Comparison of ENCODE assay signal across 32 cellular contexts in the genomic region with DNA sequence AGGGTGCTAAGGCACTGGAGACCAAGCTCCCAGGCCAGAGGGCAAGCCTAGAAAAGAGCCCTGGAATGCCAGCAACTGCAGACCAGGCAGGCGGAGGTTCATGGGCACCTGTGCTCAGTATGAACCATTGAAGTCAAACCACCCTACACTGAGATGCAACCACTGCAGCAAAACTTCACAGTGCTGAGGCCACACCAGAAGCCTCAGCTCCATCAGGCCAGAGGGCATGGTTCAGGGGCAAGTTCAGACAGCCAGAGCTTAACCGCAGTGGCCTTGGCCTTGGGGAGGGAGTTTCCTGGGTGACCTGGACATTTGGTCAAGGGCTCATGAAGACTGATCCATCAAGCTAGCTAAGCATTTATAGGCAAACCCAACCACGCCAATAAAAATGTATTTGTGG. TPM values are rescaled to one million over a fixed set of nuclear protein-coding genes. Genes with fewer than 3 reads are reported as not detected.
DNase-seq lines count a peak whose midpoint lies in the region; ATAC-seq, FAIRE-seq and TF ChIP-seq lines count a peak whose summit lies in the region.
"Had no signal": no experiment of that assay in that cellular context is flagged by ENCODE, and none has a peak within 500 bp of the region (broad histone marks: within the 10 kb centered on the region; RNA-seq: fewer than 3 reads in every experiment).

No MANE protein-coding gene starts in this region.

- no peak; the same call in 1 of the 2 replicates for TF ChIP-seq POLR2A in GM12878 (IDR thresholded peaks at IDR 0.05; ENCODE audit: low read depth, low read length)

- H3K27me3 Mint-ChIP-seq in T-helper 1 cell treated with Interleukin-12 subunit alpha and Interleukin-12 subunit beta and Interleukin-4 antibody, amounts not matched to agents 30 μg/mL and 1 μg/mL, for 36 hours (ENCODE audit: low read depth): no peaks in the 10 kb centered on the region
- H3K27me3 Mint-ChIP-seq: CD8-positive, alpha-beta memory T cell; effector memory CD8-positive, alpha-beta T cell; natural killer cell treated with Interleukin-12 subunit alpha and Interleukin-12 subunit beta and Interleukin-15 and Interleukin-18, amount 100 ng/mL, for 72 hours had no signal

- SMC1A ChIA-PET in GM12878 (lab: Charles Lee; ENCODE audit: uncharacterized antibody, unreplicated experiment): interaction anchor here (1.0 to 1.2 kb wide), 4 partner anchors 12 to 54 kb away, joined by 3 to 4 read pairs (median 3); no protein-coding TSS in a partner anchor

- H3K4me3 ChIP-seq in HL-60 (replicated peaks; ENCODE audit: insufficient read depth, low read length) (no peak overlapping the region), GM12878 (peak overlapping the region; percentile 44)
- H3K4me3 ChIP-seq: breast epithelium, colonic mucosa, MG63, mucosa of descending colon, smooth muscle cell, suprapubic skin, vagina had no signal

- no peak for TF ChIP-seq RAD21 in GM12878 (IDR thresholded peaks at IDR 0.05; ENCODE audit: insufficient read depth, low read depth, low read length)

- peaks cover 25% of the 10 kb centered on the region for H3K4me1 Mint-ChIP-seq in T-helper 1 cell treated with Interleukin-12 subunit alpha and Interleukin-12 subunit beta and Interleukin-4 antibody, amounts not matched to agents 30 μg/mL and 1 μg/mL, for 36 hours (ENCODE audit: low read depth)
- peaks cover 53% of the 10 kb centered on the region for H3K4me1 Mint-ChIP-seq in stimulated activated effector memory CD8-positive, alpha-beta T cell treated with anti-CD3 and anti-CD28 coated beads, Interleukin-12 subunit alpha, Interleukin-12 subunit beta, amount 100 ng/mL, for 72 hours

- 67% methylated on average over 2 of the region's 3 CpGs for whole genome bisulfite sequencing in GM12878 (ENCODE audit: insufficient coverage, insufficient replicate concordance, low lambda C conversion rate, missing lambda C conversion rate)

- H3K79me2 ChIP-seq in GM12878 (ENCODE audit: control insufficient read depth, insufficient read depth, low read length): peaks cover 78% of the 10 kb centered on the region

- RAD21 ChIA-PET in GM12878 (lab: Charles Lee; ENCODE audit: unreplicated experiment): no interaction called here

- H3K27me3 ChIP-seq in HL-60 (ENCODE audit: insufficient read depth, poor library complexity, severe bottlenecking) (no peaks in the 10 kb centered on the region), GM12878 (replicated peaks in 1 of 2; ENCODE audit: control insufficient read depth in 2 of 2, insufficient read depth in 2 of 2, low read length in 1 of 2) (no peaks in the 10 kb centered on the region)
- H3K27me3 ChIP-seq: breast epithelium, colonic mucosa, MG63, suprapubic skin, vagina had no signal

- ATAC-seq in GM12878: peak; percentile 42
- no peak for ATAC-seq in stimulated activated effector memory CD8-positive, alpha-beta T cell treated with anti-CD3 and anti-CD28 coated beads, Interleukin-12 subunit alpha, Interleukin-12 subunit beta, amount 100 ng/mL, for 72 hours
- ATAC-seq: effector memory CD8-positive, alpha-beta T cell; mucosa of descending colon; PC-3; Right ventricle myocardium inferior; SK-N-SH treated with all-trans-retinoic acid at 6 μM for 48 hours had no signal

- H3K27ac ChIP-seq in HL-60 (replicated peaks): peak overlapping the region; percentile 41
- peak overlapping the region; percentile 11 for H3K27ac ChIP-seq in GM12878 (ENCODE audit: control insufficient read depth, insufficient read depth)
- H3K27ac ChIP-seq: 22Rv1, breast epithelium, colonic mucosa, suprapubic skin, vagina had no signal

- H3K4me1 ChIP-seq in GM12878 (ENCODE audit: control insufficient read depth, insufficient read depth, low read length): peaks cover 24% of the 10 kb centered on the region

- no peak for TF ChIP-seq CTCF in HL-60 (IDR thresholded peaks at IDR 0.05; ENCODE audit: insufficient read depth, low read length)
- no peak for TF ChIP-seq CTCF in GM12878 (IDR thresholded peaks at IDR 0.05 in 2 of 3, conservative IDR thresholded peaks at IDR 0.05 in 1 of 3; ENCODE audit: control insufficient read depth in 2 of 3, extremely low read depth in 1 of 3, insufficient read depth in 1 of 3, low read depth in 3 of 3, low read length in 3 of 3)

- no peak overlapping the region for H2AFZ ChIP-seq in GM12878 (ENCODE audit: control insufficient read depth, low read depth, low read length)

- TF ChIP-seq EP300 in GM12878 (IDR thresholded peaks at IDR 0.05; ENCODE audit: borderline replicate concordance in 1 of 2, control insufficient read depth in 1 of 2, low read depth in 2 of 2, low read length in 2 of 2): no peak

- no peaks in the 10 kb centered on the region for H3K9me3 Mint-ChIP-seq in T-helper 1 cell treated with Interleukin-12 subunit alpha and Interleukin-12 subunit beta and Interleukin-4 antibody, amounts not matched to agents 30 μg/mL and 1 μg/mL, for 36 hours
- no peaks in the 10 kb centered on the region for H3K9me3 Mint-ChIP-seq in stimulated activated effector memory CD8-positive, alpha-beta T cell treated with anti-CD3 and anti-CD28 coated beads, Interleukin-12 subunit alpha, Interleukin-12 subunit beta, amount 100 ng/mL, for 72 hours
- H3K9me3 Mint-ChIP-seq: CD8-positive, alpha-beta memory T cell; effector memory CD8-positive, alpha-beta T cell; natural killer cell treated with Interleukin-12 subunit alpha and Interleukin-12 subunit beta and Interleukin-15 and Interleukin-18, amount 100 ng/mL, for 72 hours; T-helper 2 cell treated with Interferon-gamma antibody and Interleukin-4, amounts not matched to agents 5 μg/mL and 100 μg/mL, for 36 hours had no signal

- no peak overlapping the region for H3K4me3 Mint-ChIP-seq in T-helper 1 cell treated with Interleukin-12 subunit alpha and Interleukin-12 subunit beta and Interleukin-4 antibody, amounts not matched to agents 30 μg/mL and 1 μg/mL, for 36 hours
- H3K4me3 Mint-ChIP-seq in stimulated activated effector memory CD8-positive, alpha-beta T cell treated with anti-CD3 and anti-CD28 coated beads, Interleukin-12 subunit alpha, Interleukin-12 subunit beta, amount 100 ng/mL, for 72 hours: no peak overlapping the region
- H3K4me3 Mint-ChIP-seq: effector memory CD8-positive, alpha-beta T cell; T-helper 2 cell treated with Interferon-gamma antibody and Interleukin-4, amounts not matched to agents 5 μg/mL and 100 μg/mL, for 36 hours had no signal

- in situ Hi-C loops in GM12878 (cut with MboI): no loop called here

- no peaks in the 10 kb centered on the region for H3K9me3 ChIP-seq in GM12878 (replicated peaks; ENCODE audit: control insufficient read depth, insufficient read depth, low read length)
- H3K9me3 ChIP-seq: breast epithelium, colonic mucosa, MG63, mucosa of descending colon, suprapubic skin, vagina had no signal

- no peak overlapping the region; the same call in 1 of the 2 replicates for H3K9ac ChIP-seq in GM12878 (ENCODE audit: control insufficient read depth, insufficient read depth, low read length)

- DNase-seq in T-helper 1 cell (no peak), HL-60 (ENCODE audit: low read depth in 1 of 2, low spot score in 1 of 2) (no peak), GM12878 (ENCODE audit: low read depth, low spot score) (no peak), AG08395 (ENCODE audit: low spot score) (no peak), NCI-H146 treated with DMSO at 0.1 percent for 48 hours (lab: John Stamatoyannopoulos, UW; ENCODE audit: unreplicated experiment) (no peak), NCI-H524 (lab: John Stamatoyannopoulos, UW) (no peak)
- DNase-seq in stimulated activated effector memory CD8-positive, alpha-beta T cell treated with anti-CD3 and anti-CD28 coated beads, Interleukin-12 subunit alpha, Interleukin-12 subunit beta, amount 100 ng/mL, for 72 hours (ENCODE audit: low spot score in 2 of 2): no peak
- DNase-seq: activated CD4-positive, alpha-beta T cell treated with anti-CD3 and anti-CD28 coated beads for 4 hours; activated naive CD4-positive, alpha-beta T cell; activated T-cell treated with anti-CD3 and anti-CD28 coated beads, Interleukin-2, amount 50 U/mL, for 48 hours; amniotic stem cell; CD8-positive, alpha-beta memory T cell; colonic mucosa; effector memory CD8-positive, alpha-beta T cell; MG63; mucosa of descending colon; NCI-H1417; NCI-H2081 treated with DMSO at 0.1 percent for 48 hours; NCI-H774; PC-3 had no signal

- H4K20me1 ChIP-seq in GM12878 (ENCODE audit: control insufficient read depth, insufficient read depth): peaks cover 12% of the 10 kb centered on the region

- no peak for FAIRE-seq in GM12878 (lab: Jason Lieb, UNC)
- FAIRE-seq: H54, keratinocyte had no signal

- intact Hi-C loops in GM12878 (cut with micrococcal nuclease; ENCODE audit: unreplicated experiment): no loop called here

- peak overlapping the region; percentile 56; the same call in 1 of the 2 replicates for H3K4me2 ChIP-seq in GM12878 (ENCODE audit: control insufficient read depth, insufficient read depth)
- H3K4me2 ChIP-seq: smooth muscle cell had no signal

- H3K36me3 ChIP-seq in GM12878 (ENCODE audit: control insufficient read depth in 2 of 2, insufficient read depth in 2 of 2, low read length in 1 of 2): peaks cover 29 to 34% of the 10 kb centered on the region in 2 experiments; a peak in 3 of 4 replicates
- H3K36me3 ChIP-seq: breast epithelium had no signal

- BruUV-seq in GM12878 (replicated peaks; lab: Mats Ljungman, UMichigan): no TSS peak

- H3K27ac Mint-ChIP-seq in T-helper 1 cell treated with Interleukin-12 subunit alpha and Interleukin-12 subunit beta and Interleukin-4 antibody, amounts not matched to agents 30 μg/mL and 1 μg/mL, for 36 hours: peak overlapping the region; percentile 20
- peak overlapping the region; percentile 75 for H3K27ac Mint-ChIP-seq in stimulated activated effector memory CD8-positive, alpha-beta T cell treated with anti-CD3 and anti-CD28 coated beads, Interleukin-12 subunit alpha, Interleukin-12 subunit beta, amount 100 ng/mL, for 72 hours
- H3K27ac Mint-ChIP-seq: T-helper 2 cell treated with Interferon-gamma antibody and Interleukin-4, amounts not matched to agents 5 μg/mL and 100 μg/mL, for 36 hours had no signal

- H3K36me3 Mint-ChIP-seq in T-helper 1 cell treated with Interleukin-12 subunit alpha and Interleukin-12 subunit beta and Interleukin-4 antibody, amounts not matched to agents 30 μg/mL and 1 μg/mL, for 36 hours (ENCODE audit: low read depth): peaks cover 27% of the 10 kb centered on the region
- H3K36me3 Mint-ChIP-seq in stimulated activated effector memory CD8-positive, alpha-beta T cell treated with anti-CD3 and anti-CD28 coated beads, Interleukin-12 subunit alpha, Interleukin-12 subunit beta, amount 100 ng/mL, for 72 hours: peaks cover 100% of the 10 kb centered on the region

- POLR2A ChIA-PET in GM12878 (lab: Charles Lee): no interaction called here

- CTCF ChIA-PET in GM12878 (lab: Yijun Ruan, JAX): no interaction called here

RNA-seq across cellular contexts. Expression of a gene that starts 7.1 kb away (rescaled TPM):
- 45.7 and 57.1 TPM in 2 replicates for total RNA-seq in GM12878 (2013; cell fraction: nucleolus; rRNA removed)
- total RNA-seq in GM12878 (2014; rRNA removed) (62.9 and 77.6 TPM in 2 replicates), GM12878 (2014; rRNA removed; fragmentation: Illumina TruSeq; extraction: Trizol) (85.1 and 93.4 TPM in 2 replicates), GM12878 (2021) (176 TPM in 2 replicates)
- polyA plus RNA-seq in GM12878 (2011; ENCODE audit: low read depth): 27.0 TPM
- polyA plus RNA-seq in GM12878 (2011; rRNA removed) (34.4 and 60.5 TPM in 2 replicates), GM12878 (2014; fragmentation: Illumina TruSeq; extraction: Trizol) (88.3 and 128 TPM in 2 replicates), GM12878 (2014; fragmentation: Nextera tagmentation; extraction: Ambion mirVana) (100 to 1,000 TPM in 1 of 2 experiments, 10 to 100 TPM in 1; 38.3 to 124 TPM), GM12878 (2014; rRNA removed) (99.6 and 118 TPM in 2 replicates), GM12878 (2016; fragmentation: Nextera tagmentation; extraction: Ambion mirVana) (10 to 100 TPM; 10.7 to 32.2 TPM)
- polyA plus RNA-seq in GM12878 (2011; cell fraction: cytosol; rRNA removed): 91.5 and 94.4 TPM in 2 replicates
- 108 and 135 TPM in 2 replicates for polyA plus RNA-seq in GM12878 (2011; cell fraction: nucleus; rRNA removed)
- 56.0 and 64.4 TPM in 2 replicates for polyA plus RNA-seq in GM12878 (2012)
- 65.9 and 81.3 TPM in 2 replicates for polyA minus RNA-seq in GM12878 (2011; rRNA and poly(A)+ RNA removed)
- 63.7 and 66.3 TPM in 2 replicates for polyA minus RNA-seq in GM12878 (2011; cell fraction: cytosol; rRNA and poly(A)+ RNA removed)
- 17.0 and 35.5 TPM in 2 replicates for polyA minus RNA-seq in GM12878 (2011; cell fraction: nucleus; rRNA and poly(A)+ RNA removed)
